In genomic region chr22:19708323-19709011, GRCh38 we compare ENCODE assay signal across 28 cellular contexts. TPM values are rescaled to one million over a fixed set of nuclear protein-coding genes. Genes with fewer than 3 reads are reported as not detected.
A peak's percentile ranks its signal among the peaks of the same experiment; 100 is the strongest.
DNase-seq lines count a peak whose midpoint lies in the region; ATAC-seq and TF ChIP-seq lines count a peak whose summit lies in the region.
"Had no signal": no experiment of that assay in that cellular context is flagged by ENCODE, and none has a peak within 500 bp of the region (broad histone marks: within the 10 kb centered on the region; RNA-seq: fewer than 3 reads in every experiment).

No MANE protein-coding gene starts in this region.

- H3K27me3 ChIP-seq in left ventricle myocardium inferior (ENCODE audit: low read depth) (peaks cover 46% of the 10 kb centered on the region), osteoblast (ENCODE audit: insufficient read depth, low read length) (peaks cover 11% of the 10 kb centered on the region)

- no peak overlapping the region for H2AFZ ChIP-seq in osteoblast (ENCODE audit: low read length)

- peak; percentile 34 for ATAC-seq in esophagus mucosa
- ATAC-seq: A549; activated CD8-positive, alpha-beta T cell treated with anti-CD3 and anti-CD28 coated beads for 36 hours; stimulated activated naive CD8-positive, alpha-beta T cell treated with anti-CD3 and anti-CD28 coated beads, Interleukin-15, Interleukin-2, amounts not matched to agents 100 U/mL and 50 U/mL, for 24 hours had no signal

- H3K4me3 Mint-ChIP-seq in activated naive CD8-positive, alpha-beta T cell treated with anti-CD3 and anti-CD28 coated beads for 36 hours, result no peak overlapping the region
- H3K4me3 Mint-ChIP-seq: activated CD8-positive, alpha-beta T cell treated with anti-CD3 and anti-CD28 coated beads for 36 hours; B cell; naive B cell had no signal

- H3K4me3 ChIP-seq in left ventricle myocardium inferior (no peak overlapping the region), osteoblast (ENCODE audit: insufficient read depth, low read length) (no peak overlapping the region)
- H3K4me3 ChIP-seq: A549, esophagus squamous epithelium, tibial artery had no signal

- TF ChIP-seq CTCF in left ventricle myocardium inferior (IDR thresholded peaks at IDR 0.05; ENCODE audit: borderline replicate concordance) (no peak), osteoblast (IDR thresholded peaks at IDR 0.05; ENCODE audit: extremely low read depth, low read depth, low read length) (no peak)

- no peaks in the 10 kb centered on the region for H3K36me3 ChIP-seq in left ventricle myocardium inferior
- H3K36me3 ChIP-seq in osteoblast (ENCODE audit: insufficient read depth, low read length), result no peaks in the 10 kb centered on the region
- H3K36me3 ChIP-seq: brain microvascular endothelial cell, esophagus squamous epithelium, tibial artery had no signal

- H3K9me3 ChIP-seq in left ventricle myocardium inferior (replicated peaks) (no peaks in the 10 kb centered on the region), osteoblast (ENCODE audit: low read depth, low read length) (no peaks in the 10 kb centered on the region)
- H3K9me3 ChIP-seq: A549, esophagus squamous epithelium, tibial artery had no signal

- peaks cover 6% of the 10 kb centered on the region for H3K27me3 Mint-ChIP-seq in activated naive CD8-positive, alpha-beta T cell treated with anti-CD3 and anti-CD28 coated beads for 36 hours

- H3K4me1 Mint-ChIP-seq in activated naive CD8-positive, alpha-beta T cell treated with anti-CD3 and anti-CD28 coated beads for 36 hours, result no peaks in the 10 kb centered on the region
- H3K4me1 Mint-ChIP-seq: B cell, naive B cell had no signal

- no peak overlapping the region for H3K4me2 ChIP-seq in osteoblast (ENCODE audit: insufficient read depth, low read length)
- H3K4me2 ChIP-seq: A549 had no signal

- H3K27ac ChIP-seq in left ventricle myocardium inferior (replicated peaks) (no peak overlapping the region), osteoblast (ENCODE audit: low read depth, low read length) (no peak overlapping the region)
- H3K27ac ChIP-seq: A549, brain microvascular endothelial cell, esophagus squamous epithelium, tibial artery had no signal

- intact Hi-C loops in cardiac septum (cut with DNase I), result no loop called here
- intact Hi-C loops in left ventricle myocardium inferior (cut with micrococcal nuclease), result no loop called here

- no peak overlapping the region for H3K27ac Mint-ChIP-seq in activated naive CD8-positive, alpha-beta T cell treated with anti-CD3 and anti-CD28 coated beads for 36 hours
- H3K27ac Mint-ChIP-seq: activated CD8-positive, alpha-beta T cell treated with anti-CD3 and anti-CD28 coated beads for 36 hours; B cell had no signal

- no peaks in the 10 kb centered on the region for H4K20me1 ChIP-seq in osteoblast (ENCODE audit: insufficient read depth, low read length)

- peaks cover 11% of the 10 kb centered on the region for H3K4me1 ChIP-seq in left ventricle myocardium inferior
- H3K4me1 ChIP-seq in osteoblast (ENCODE audit: insufficient read depth, low read length), result no peaks in the 10 kb centered on the region
- H3K4me1 ChIP-seq: A549 had no signal

- no peaks in the 10 kb centered on the region for H3K36me3 Mint-ChIP-seq in activated naive CD8-positive, alpha-beta T cell treated with anti-CD3 and anti-CD28 coated beads for 36 hours
- H3K36me3 Mint-ChIP-seq: naive B cell had no signal

- DNase-seq in cardiac septum (ENCODE audit: low spot score) (peak; percentile 68), left ventricle myocardium inferior (no peak), osteoblast (ENCODE audit: insufficient read length, low spot score, missing footprints) (peak; percentile 57), D341Med (ENCODE audit: low spot score) (no peak), inferior parietal cortex (ENCODE audit: extremely low spot score) (no peak), T-helper 9 cell (no peak)
- no peak for DNase-seq in activated naive CD8-positive, alpha-beta T cell treated with anti-CD3 and anti-CD28 coated beads for 36 hours
- DNase-seq: activated CD4-positive, CD25-positive, alpha-beta regulatory T cell treated with anti-CD3 and anti-CD28 coated beads, Interleukin-2, amount 50 U/mL, for 72 hours; activated CD8-positive, alpha-beta T cell treated with anti-CD3 and anti-CD28 coated beads for 36 hours; brain microvascular endothelial cell; DMS79; effector memory CD4-positive, alpha-beta T cell; esophagus squamous epithelium; GF-D8; naive B cell; NCI-H146; NCI-H2171; NCI-H524; nucleus accumbens; stimulated activated naive CD8-positive, alpha-beta T cell treated with anti-CD3 and anti-CD28 coated beads, Interleukin-15, Interleukin-2, amounts not matched to agents 100 U/mL and 50 U/mL, for 24 hours; T-helper 1 cell had no signal

- no peaks in the 10 kb centered on the region for H3K9me3 Mint-ChIP-seq in activated naive CD8-positive, alpha-beta T cell treated with anti-CD3 and anti-CD28 coated beads for 36 hours
- H3K9me3 Mint-ChIP-seq: activated CD8-positive, alpha-beta T cell treated with anti-CD3 and anti-CD28 coated beads for 36 hours; naive B cell had no signal

- H3K79me2 ChIP-seq in osteoblast (ENCODE audit: insufficient read depth, low read length), result no peaks in the 10 kb centered on the region

RNA-seq across cellular contexts. Expression of gene SEPTIN5, which starts 5.8 kb away (rescaled TPM):
- total RNA-seq in cardiac septum (191 TPM), left ventricle myocardium inferior (141 TPM), esophagus mucosa (31.3 TPM), osteoblast (11.2 and 14.5 TPM in 2 replicates)
- 1 to 10 TPM; 1.1 to 1.3 TPM for total RNA-seq in activated naive CD8-positive, alpha-beta T cell treated with anti-CD3 and anti-CD28 coated beads for 36 hours
- total RNA-seq: B cell had no signal

RNA-seq across cellular contexts. Expression of gene GP1BB, which starts 14.9 kb away (rescaled TPM):
- total RNA-seq in cardiac septum (5.5 TPM), left ventricle myocardium inferior (not detected), esophagus mucosa (2.0 TPM), osteoblast (0.88 and 1.8 TPM in 2 replicates)
- not detected for total RNA-seq in activated naive CD8-positive, alpha-beta T cell treated with anti-CD3 and anti-CD28 coated beads for 36 hours
- total RNA-seq: activated CD8-positive, alpha-beta T cell treated with anti-CD3 and anti-CD28 coated beads for 36 hours; B cell; HT1080 had no signal

RNA-seq across cellular contexts. Expression of gene TBX1, which starts 52.1 kb away (rescaled TPM):
- total RNA-seq in cardiac septum (0.48 TPM), left ventricle myocardium inferior (8.0 TPM), esophagus mucosa (1.1 TPM), osteoblast (under 0.01 TPM in 1 of 2 replicates, not detected in the other)
- total RNA-seq in activated naive CD8-positive, alpha-beta T cell treated with anti-CD3 and anti-CD28 coated beads for 36 hours, result not detected
- total RNA-seq: activated CD8-positive, alpha-beta T cell treated with anti-CD3 and anti-CD28 coated beads for 36 hours; B cell; frontal cortex; kidney epithelial cell had no signal

Comparison
In these comparisons a context has a peak if more than half of its experiments do, and no peak if none do; other contexts are left out.
1. DNase-seq: peak in cardiac septum (single experiment) and osteoblast (single experiment); none in left ventricle myocardium inferior (single experiment), D341Med (single experiment), activated naive CD8-positive, alpha-beta T cell treated with anti-CD3 and anti-CD28 coated beads for 36 hours (single experiment), inferior parietal cortex (single experiment) and T-helper 9 cell (single experiment).